1 cellular context compared by ENCODE assay signal in the genomic region with DNA sequence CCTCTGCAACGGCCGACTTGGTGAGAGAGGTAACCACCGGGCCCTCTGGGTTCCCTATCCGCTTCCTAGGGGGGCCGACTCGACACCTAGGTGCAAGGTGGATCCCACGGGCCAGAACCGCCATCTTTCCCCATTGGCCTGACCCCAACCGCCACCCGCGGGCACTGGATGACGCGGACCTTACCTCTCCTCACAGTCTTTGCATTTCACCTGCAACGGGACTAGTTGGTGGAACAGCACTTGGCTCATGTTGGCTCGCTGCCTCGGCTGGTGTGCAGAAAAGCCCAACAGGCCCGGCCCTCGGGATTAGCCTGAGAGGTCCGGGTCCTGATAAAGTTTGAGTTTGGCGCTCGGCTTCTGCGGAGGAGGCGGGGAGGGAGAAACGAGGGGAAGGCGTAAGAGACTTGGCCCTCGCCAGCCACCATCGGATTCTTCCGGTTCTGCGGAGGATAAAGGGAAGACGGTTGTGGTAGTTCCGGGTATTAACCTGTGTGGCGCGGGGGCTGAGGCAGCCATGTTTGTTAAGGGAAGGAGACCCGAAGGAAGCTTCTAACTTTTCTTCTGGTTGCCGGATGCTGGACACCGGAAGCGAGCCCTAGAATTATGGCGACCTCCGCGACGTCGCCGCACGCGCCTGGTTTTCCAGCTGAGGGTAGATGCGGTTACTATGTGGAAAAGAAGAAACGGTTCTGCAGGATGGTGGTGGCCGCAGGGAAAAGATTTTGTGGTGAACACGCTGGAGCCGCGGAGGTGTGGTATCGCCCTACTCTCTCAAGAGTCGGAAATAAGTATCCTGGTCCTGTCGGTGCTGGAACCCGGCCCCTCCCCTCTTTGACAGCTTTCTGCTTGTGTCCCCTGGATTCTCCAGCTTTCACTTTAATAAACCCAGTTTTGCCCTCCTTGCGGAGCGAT.
A peak's percentile ranks its signal among the peaks of the same experiment; 100 is the strongest.
TF ChIP-seq lines count a peak whose summit lies in the region.

A gene with protein sequence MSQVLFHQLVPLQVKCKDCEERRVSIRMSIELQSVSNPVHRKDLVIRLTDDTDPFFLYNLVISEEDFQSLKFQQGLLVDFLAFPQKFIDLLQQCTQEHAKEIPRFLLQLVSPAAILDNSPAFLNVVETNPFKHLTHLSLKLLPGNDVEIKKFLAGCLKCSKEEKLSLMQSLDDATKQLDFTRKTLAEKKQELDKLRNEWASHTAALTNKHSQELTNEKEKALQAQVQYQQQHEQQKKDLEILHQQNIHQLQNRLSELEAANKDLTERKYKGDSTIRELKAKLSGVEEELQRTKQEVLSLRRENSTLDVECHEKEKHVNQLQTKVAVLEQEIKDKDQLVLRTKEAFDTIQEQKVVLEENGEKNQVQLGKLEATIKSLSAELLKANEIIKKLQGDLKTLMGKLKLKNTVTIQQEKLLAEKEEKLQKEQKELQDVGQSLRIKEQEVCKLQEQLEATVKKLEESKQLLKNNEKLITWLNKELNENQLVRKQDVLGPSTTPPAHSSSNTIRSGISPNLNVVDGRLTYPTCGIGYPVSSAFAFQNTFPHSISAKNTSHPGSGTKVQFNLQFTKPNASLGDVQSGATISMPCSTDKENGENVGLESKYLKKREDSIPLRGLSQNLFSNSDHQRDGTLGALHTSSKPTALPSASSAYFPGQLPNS (minus strand): TSS at position 365 of the 912 bp plus-strand sequence. CDS start 116 bp downstream, at position 249.
A gene with protein sequence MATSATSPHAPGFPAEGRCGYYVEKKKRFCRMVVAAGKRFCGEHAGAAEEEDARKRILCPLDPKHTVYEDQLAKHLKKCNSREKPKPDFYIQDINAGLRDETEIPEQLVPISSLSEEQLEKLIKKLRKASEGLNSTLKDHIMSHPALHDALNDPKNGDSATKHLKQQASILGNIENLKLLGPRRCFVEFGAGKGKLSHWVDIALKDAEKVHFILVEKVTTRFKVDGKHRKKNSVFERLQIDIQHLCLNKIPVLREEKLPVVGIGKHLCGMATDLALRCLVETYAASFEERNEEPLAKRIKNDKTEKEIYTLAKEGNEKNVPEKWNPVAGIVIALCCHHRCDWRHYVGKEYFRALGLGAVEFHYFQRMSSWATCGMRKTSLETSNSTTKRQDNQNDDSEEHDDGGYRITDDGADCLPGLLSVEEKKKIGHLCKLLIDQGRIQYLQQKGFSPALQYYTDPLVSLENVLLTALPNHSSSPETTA (plus strand): TSS at position 598 of the 912 bp plus-strand sequence. CDS start 6 bp downstream, at position 604.

TF ChIP-seq in HCT116, 20 proteins besides CTCF, POLR2A, EP300 and RAD21 (continued from another document):
- TF ChIP-seq POLR2AphosphoS5 (IDR thresholded peaks at IDR 0.05; ENCODE audit: low read depth, low read length): peak; percentile 83
- TF ChIP-seq SRF (IDR thresholded peaks at IDR 0.05; ENCODE audit: low read depth): peak; percentile 24; the same call in 1 of the 2 replicates
- TF ChIP-seq EZH2phosphoT487 (IDR thresholded peaks at IDR 0.05; ENCODE audit: borderline replicate concordance): no peak
- no peak for TF ChIP-seq CEBPB (IDR thresholded peaks at IDR 0.05; ENCODE audit: low read depth)
- TF ChIP-seq, protein P1, sequence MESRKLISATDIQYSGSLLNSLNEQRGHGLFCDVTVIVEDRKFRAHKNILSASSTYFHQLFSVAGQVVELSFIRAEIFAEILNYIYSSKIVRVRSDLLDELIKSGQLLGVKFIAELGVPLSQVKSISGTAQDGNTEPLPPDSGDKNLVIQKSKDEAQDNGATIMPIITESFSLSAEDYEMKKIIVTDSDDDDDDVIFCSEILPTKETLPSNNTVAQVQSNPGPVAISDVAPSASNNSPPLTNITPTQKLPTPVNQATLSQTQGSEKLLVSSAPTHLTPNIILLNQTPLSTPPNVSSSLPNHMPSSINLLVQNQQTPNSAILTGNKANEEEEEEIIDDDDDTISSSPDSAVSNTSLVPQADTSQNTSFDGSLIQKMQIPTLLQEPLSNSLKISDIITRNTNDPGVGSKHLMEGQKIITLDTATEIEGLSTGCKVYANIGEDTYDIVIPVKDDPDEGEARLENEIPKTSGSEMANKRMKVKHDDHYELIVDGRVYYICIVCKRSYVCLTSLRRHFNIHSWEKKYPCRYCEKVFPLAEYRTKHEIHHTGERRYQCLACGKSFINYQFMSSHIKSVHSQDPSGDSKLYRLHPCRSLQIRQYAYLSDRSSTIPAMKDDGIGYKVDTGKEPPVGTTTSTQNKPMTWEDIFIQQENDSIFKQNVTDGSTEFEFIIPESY (IDR thresholded peaks at IDR 0.05; ENCODE audit: extremely low read depth, insufficient replicate concordance, low read length): peak; percentile 90
- TF ChIP-seq EGR1 (IDR thresholded peaks at IDR 0.05; ENCODE audit: low read depth): peak; percentile 94
- TF ChIP-seq TCF7L2 (IDR thresholded peaks at IDR 0.05; ENCODE audit: borderline replicate concordance, extremely low read depth, insufficient read depth, insufficient read length): peak; percentile 94
- no peak for TF ChIP-seq EZH2 (IDR thresholded peaks at IDR 0.05)
- TF ChIP-seq JUND (IDR thresholded peaks at IDR 0.05): no peak
- TF ChIP-seq, protein P2, sequence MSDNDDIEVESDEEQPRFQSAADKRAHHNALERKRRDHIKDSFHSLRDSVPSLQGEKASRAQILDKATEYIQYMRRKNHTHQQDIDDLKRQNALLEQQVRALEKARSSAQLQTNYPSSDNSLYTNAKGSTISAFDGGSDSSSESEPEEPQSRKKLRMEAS (IDR thresholded peaks at IDR 0.05): peak; percentile 98
- TF ChIP-seq, protein P3, sequence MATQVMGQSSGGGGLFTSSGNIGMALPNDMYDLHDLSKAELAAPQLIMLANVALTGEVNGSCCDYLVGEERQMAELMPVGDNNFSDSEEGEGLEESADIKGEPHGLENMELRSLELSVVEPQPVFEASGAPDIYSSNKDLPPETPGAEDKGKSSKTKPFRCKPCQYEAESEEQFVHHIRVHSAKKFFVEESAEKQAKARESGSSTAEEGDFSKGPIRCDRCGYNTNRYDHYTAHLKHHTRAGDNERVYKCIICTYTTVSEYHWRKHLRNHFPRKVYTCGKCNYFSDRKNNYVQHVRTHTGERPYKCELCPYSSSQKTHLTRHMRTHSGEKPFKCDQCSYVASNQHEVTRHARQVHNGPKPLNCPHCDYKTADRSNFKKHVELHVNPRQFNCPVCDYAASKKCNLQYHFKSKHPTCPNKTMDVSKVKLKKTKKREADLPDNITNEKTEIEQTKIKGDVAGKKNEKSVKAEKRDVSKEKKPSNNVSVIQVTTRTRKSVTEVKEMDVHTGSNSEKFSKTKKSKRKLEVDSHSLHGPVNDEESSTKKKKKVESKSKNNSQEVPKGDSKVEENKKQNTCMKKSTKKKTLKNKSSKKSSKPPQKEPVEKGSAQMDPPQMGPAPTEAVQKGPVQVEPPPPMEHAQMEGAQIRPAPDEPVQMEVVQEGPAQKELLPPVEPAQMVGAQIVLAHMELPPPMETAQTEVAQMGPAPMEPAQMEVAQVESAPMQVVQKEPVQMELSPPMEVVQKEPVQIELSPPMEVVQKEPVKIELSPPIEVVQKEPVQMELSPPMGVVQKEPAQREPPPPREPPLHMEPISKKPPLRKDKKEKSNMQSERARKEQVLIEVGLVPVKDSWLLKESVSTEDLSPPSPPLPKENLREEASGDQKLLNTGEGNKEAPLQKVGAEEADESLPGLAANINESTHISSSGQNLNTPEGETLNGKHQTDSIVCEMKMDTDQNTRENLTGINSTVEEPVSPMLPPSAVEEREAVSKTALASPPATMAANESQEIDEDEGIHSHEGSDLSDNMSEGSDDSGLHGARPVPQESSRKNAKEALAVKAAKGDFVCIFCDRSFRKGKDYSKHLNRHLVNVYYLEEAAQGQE (IDR thresholded peaks at IDR 0.05; ENCODE audit: low read depth): no peak
- peak; percentile 96 for TF ChIP-seq SIN3A (IDR thresholded peaks at IDR 0.05; ENCODE audit: low read depth)
- peak; percentile 89 for TF ChIP-seq CBX3 (IDR thresholded peaks at IDR 0.05; ENCODE audit: low read depth)
- 0 out of 2 replicates have a peak, but pooled peaks have one; percentile 4 for TF ChIP-seq FOSL1 (IDR thresholded peaks at IDR 0.05; ENCODE audit: low read depth)
